Comparison of ENCODE assay signal across 8 cellular contexts in genomic region chr2:41782306-41783158, GRCh38.
DNase-seq lines count a peak whose midpoint lies in the region; ATAC-seq and TF ChIP-seq lines count a peak whose summit lies in the region.

No MANE protein-coding gene starts in this region.

- H3K27ac ChIP-seq in breast epithelium, result no peak overlapping the region
- no peak overlapping the region for H3K27ac ChIP-seq in thoracic aorta

- TF ChIP-seq POLR2A in breast epithelium (IDR thresholded peaks at IDR 0.05), result no peak

- no peaks in the 10 kb centered on the region for H3K9me3 ChIP-seq in breast epithelium
- H3K9me3 ChIP-seq in thoracic aorta, result no peaks in the 10 kb centered on the region

- H3K4me3 ChIP-seq in GM12865 (ENCODE audit: low read depth, low read length) (no peak overlapping the region), breast epithelium (no peak overlapping the region), thoracic aorta (no peak overlapping the region)

- H3K36me3 ChIP-seq in breast epithelium (no peaks in the 10 kb centered on the region), thoracic aorta (no peaks in the 10 kb centered on the region)

- H3K4me1 ChIP-seq in breast epithelium, result no peaks in the 10 kb centered on the region
- peaks cover 0 to 11% of the 10 kb centered on the region in 2 donors for H3K4me1 ChIP-seq in thoracic aorta (ENCODE audit: control insufficient read depth in 1 of 2, low read depth in 2 of 2)

- peak; percentile 58 for DNase-seq in AG20443 (ENCODE audit: low spot score)
- peak; percentile 50 for DNase-seq in GM12865 (ENCODE audit: low read depth)
- DNase-seq in OCI-M1 (lab: John Stamatoyannopoulos, UW), result peak; percentile 71
- no peak for DNase-seq in breast epithelium (ENCODE audit: low spot score in 2 of 2)
- DNase-seq in left lobe of liver (ENCODE audit: low spot score), result no peak
- no peak for DNase-seq in thoracic aorta (ENCODE audit: low spot score)
- no peak for DNase-seq in omental fat pad (ENCODE audit: low spot score)

- ATAC-seq in HG03457 (IDR thresholded peaks at IDR 0.05; ENCODE audit: unreplicated experiment), result peak; percentile 74
- ATAC-seq in left lobe of liver, result peak; percentile 86
- no peak for ATAC-seq in thoracic aorta (ENCODE audit: insufficient number of reproducible peaks, low FRiP score, low read depth)
- no peak for ATAC-seq in omental fat pad (ENCODE audit: low FRiP score)

- H3K27me3 ChIP-seq in breast epithelium, result no peaks in the 10 kb centered on the region
- H3K27me3 ChIP-seq in thoracic aorta (replicated peaks; ENCODE audit: insufficient read depth), result no peaks in the 10 kb centered on the region

- TF ChIP-seq CTCF in GM12865 (IDR thresholded peaks at IDR 0.05; ENCODE audit: insufficient read depth, low read depth, low read length, missing control alignments), result peak; percentile 73
- TF ChIP-seq CTCF in breast epithelium (IDR thresholded peaks at IDR 0.05), result peak; percentile 48 to 79 (median 66)
- peak; percentile 84 for TF ChIP-seq CTCF in thoracic aorta (IDR thresholded peaks at IDR 0.05)
- TF ChIP-seq CTCF in omental fat pad (IDR thresholded peaks at IDR 0.05), result peak in 1 of 3 donors; percentile 11

- intact Hi-C loops in breast epithelium (cut with DNase I; ENCODE audit: low total_unique reads), result no loop called here

Comparison
In these comparisons a context has a peak if more than half of its experiments do, and no peak if none do; other contexts are left out.
1. DNase-seq: peak in AG20443 (single experiment), GM12865 (single experiment) and OCI-M1 (single experiment); none in breast epithelium (0 of 2), left lobe of liver (single experiment), thoracic aorta (single experiment) and omental fat pad (single experiment).
2. ATAC-seq: peak in HG03457 (single experiment) and left lobe of liver (single experiment); none in thoracic aorta (single experiment) and omental fat pad (single experiment).